Comparison of ENCODE assay signal across 10 cellular contexts in the genomic region with DNA sequence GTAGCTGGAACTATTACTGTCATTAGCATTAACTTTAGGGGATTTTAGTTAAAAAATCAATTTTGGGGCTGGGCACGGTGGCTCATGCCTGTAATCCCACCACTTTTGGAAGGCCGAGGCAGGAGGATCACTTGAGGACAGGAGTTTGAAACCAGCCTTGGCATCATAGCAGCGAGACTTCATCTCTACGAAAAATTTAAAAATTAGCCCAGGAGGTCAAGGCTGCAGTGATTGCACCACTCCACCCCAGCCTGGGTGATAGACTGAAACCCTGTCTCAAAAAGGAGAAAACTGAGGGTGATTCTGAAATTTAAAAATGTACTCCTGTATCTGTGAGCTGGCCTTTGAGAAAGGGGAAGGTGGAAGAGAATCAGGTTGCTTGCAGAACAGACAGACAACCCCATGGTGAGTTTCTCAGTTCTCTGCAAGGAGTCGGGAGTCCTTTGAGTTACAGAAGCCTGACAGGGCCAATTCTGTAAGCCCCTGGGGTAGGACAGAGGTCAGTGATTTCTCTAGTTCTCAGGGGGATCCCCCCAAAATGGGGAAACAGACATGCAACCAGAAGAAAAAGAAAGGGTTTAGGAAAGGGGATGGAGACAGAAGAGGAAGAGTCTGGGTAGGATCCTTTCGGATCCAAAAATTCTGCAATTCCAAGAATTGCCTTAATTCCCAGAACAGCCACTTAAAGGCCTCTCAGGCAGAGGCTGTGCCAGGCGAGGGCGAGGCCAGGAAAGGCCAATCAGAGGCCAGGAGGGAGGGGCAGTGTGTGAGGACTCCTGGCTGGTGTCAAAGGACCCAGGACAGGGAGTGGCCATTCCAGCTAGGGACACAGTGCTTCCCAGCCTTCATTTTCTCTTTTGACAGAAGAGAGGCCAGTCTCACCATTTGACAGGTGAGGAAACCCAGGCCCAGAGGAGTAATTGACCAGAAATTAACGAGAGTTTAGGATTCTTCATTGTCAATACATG. TPM values are rescaled to one million over a fixed set of nuclear protein-coding genes. Genes with fewer than 3 reads are reported as not detected.
A peak's percentile ranks its signal among the peaks of the same experiment; 100 is the strongest.
DNase-seq lines count a peak whose midpoint lies in the region; ATAC-seq and TF ChIP-seq lines count a peak whose summit lies in the region.
"Had no signal": no experiment of that assay in that cellular context is flagged by ENCODE, and none has a peak within 500 bp of the region (broad histone marks: within the 10 kb centered on the region; RNA-seq: fewer than 3 reads in every experiment).

No MANE protein-coding gene starts in this region.

- H3K36me3 Mint-ChIP-seq in nephron progenitor cell (ENCODE audit: low read depth): no peaks in the 10 kb centered on the region
- no peaks in the 10 kb centered on the region for H3K36me3 Mint-ChIP-seq in activated CD8-positive, alpha-beta T cell treated with anti-CD3 and anti-CD28 coated beads, Interleukin-2, amount 10 ng/mL, durations not matched to agents 7 days and 5 days (ENCODE audit: low read depth)
- H3K36me3 Mint-ChIP-seq in activated T-cell treated with anti-CD3 and anti-CD28 coated beads, Interleukin-2, amount 50 U/mL, for 72 hours (ENCODE audit: insufficient read depth in 2 of 2): no peaks in the 10 kb centered on the region

- CTCF ChIA-PET in activated CD8-positive, alpha-beta T cell treated with anti-CD3 and anti-CD28 coated beads, Interleukin-2, amount 10 ng/mL, durations not matched to agents 7 days and 5 days (lab: Charles Lee): no interaction called here

- no peaks in the 10 kb centered on the region for H3K9me3 ChIP-seq in esophagus squamous epithelium

- peak in 1 of 4 donors; percentile 21 for TF ChIP-seq POLR2A in esophagus squamous epithelium (IDR thresholded peaks at IDR 0.05)

- no peaks in the 10 kb centered on the region for H3K9me3 Mint-ChIP-seq in nephron progenitor cell
- H3K9me3 Mint-ChIP-seq in activated CD8-positive, alpha-beta T cell treated with anti-CD3 and anti-CD28 coated beads, Interleukin-2, amount 10 ng/mL, durations not matched to agents 7 days and 5 days (ENCODE audit: insufficient read depth): no peaks in the 10 kb centered on the region
- no peaks in the 10 kb centered on the region for H3K9me3 Mint-ChIP-seq in activated T-cell treated with anti-CD3 and anti-CD28 coated beads, Interleukin-2, amount 50 U/mL, for 72 hours

- H3K4me1 Mint-ChIP-seq in nephron progenitor cell: peaks cover 12% of the 10 kb centered on the region
- peaks cover 15% of the 10 kb centered on the region for H3K4me1 Mint-ChIP-seq in activated CD8-positive, alpha-beta T cell treated with anti-CD3 and anti-CD28 coated beads, Interleukin-2, amount 10 ng/mL, durations not matched to agents 7 days and 5 days (ENCODE audit: low read depth)
- peaks cover 25% of the 10 kb centered on the region for H3K4me1 Mint-ChIP-seq in activated T-cell treated with anti-CD3 and anti-CD28 coated beads, Interleukin-2, amount 50 U/mL, for 72 hours (ENCODE audit: low read depth)

- peak overlapping the region; percentile 39 to 82 (median 73) for H3K27ac ChIP-seq in esophagus squamous epithelium

- no peak overlapping the region for H3K4me3 Mint-ChIP-seq in nephron progenitor cell
- no peak overlapping the region for H3K4me3 Mint-ChIP-seq in activated CD8-positive, alpha-beta T cell treated with anti-CD3 and anti-CD28 coated beads, Interleukin-2, amount 10 ng/mL, durations not matched to agents 7 days and 5 days
- H3K4me3 Mint-ChIP-seq in activated T-cell treated with anti-CD3 and anti-CD28 coated beads, Interleukin-2, amount 50 U/mL, for 72 hours: no peak overlapping the region

- ATAC-seq in activated CD8-positive, alpha-beta T cell treated with anti-CD3 and anti-CD28 coated beads, Interleukin-2, amount 10 ng/mL, durations not matched to agents 7 days and 5 days: no peak
- ATAC-seq in activated T-cell treated with anti-CD3 and anti-CD28 coated beads, Interleukin-2, amount 50 U/mL, for 72 hours (replicated peaks in 1 of 2): no peak

- no peak overlapping the region for H3K4me3 ChIP-seq in LNCaP clone FGC (ENCODE audit: low read depth, low read length)
- H3K4me3 ChIP-seq in esophagus squamous epithelium: no peak overlapping the region

- POLR2A ChIA-PET in activated CD8-positive, alpha-beta T cell treated with anti-CD3 and anti-CD28 coated beads, Interleukin-2, amount 10 ng/mL, durations not matched to agents 7 days and 5 days (lab: Charles Lee): no interaction called here

- peak overlapping the region; percentile 98 for H3K27ac Mint-ChIP-seq in nephron progenitor cell
- no peak overlapping the region for H3K27ac Mint-ChIP-seq in activated CD8-positive, alpha-beta T cell treated with anti-CD3 and anti-CD28 coated beads, Interleukin-2, amount 10 ng/mL, durations not matched to agents 7 days and 5 days
- H3K27ac Mint-ChIP-seq in activated T-cell treated with anti-CD3 and anti-CD28 coated beads, Interleukin-2, amount 50 U/mL, for 72 hours: no peak overlapping the region

- DNase-seq in AG08395 (ENCODE audit: low spot score) (peak; percentile 51), LNCaP clone FGC (ENCODE audit: low read depth) (peak; percentile 51), esophagus squamous epithelium (lab: John Stamatoyannopoulos, UW) (no peak), nephron progenitor cell (peak; percentile 46), NCI-H2107 treated with DMSO at 0.1 percent for 48 hours (lab: John Stamatoyannopoulos, UW; ENCODE audit: unreplicated experiment) (no peak), T-helper 2 cell (no peak)
- DNase-seq in activated CD8-positive, alpha-beta T cell treated with anti-CD3 and anti-CD28 coated beads, Interleukin-2, amount 10 ng/mL, durations not matched to agents 7 days and 5 days: no peak
- DNase-seq in activated T-cell treated with anti-CD3 and anti-CD28 coated beads, Interleukin-2, amount 50 U/mL, for 72 hours: no peak
- DNase-seq: effector CD8-positive, alpha-beta T cell; NK-92 treated with Interleukin-12 subunit alpha and Interleukin-12 subunit beta, amount 100 ng/mL, for 24 hours had no signal

- no peaks in the 10 kb centered on the region for H3K27me3 ChIP-seq in esophagus squamous epithelium

- H3K4me1 ChIP-seq in esophagus squamous epithelium: peaks cover 20 to 56% (median 35%) of the 10 kb centered on the region in 3 donors

- TF ChIP-seq CTCF in LNCaP clone FGC (IDR thresholded peaks at IDR 0.05; ENCODE audit: control insufficient read depth, extremely low read depth, insufficient read depth) (no peak), esophagus squamous epithelium (IDR thresholded peaks at IDR 0.05) (no peak), nephron progenitor cell (IDR thresholded peaks at IDR 0.05) (no peak)

- 57 to 64% methylated on average over 9 of the region's 9 CpGs for WGBS in esophagus squamous epithelium, 2 donors

- H3K27me3 Mint-ChIP-seq in nephron progenitor cell (ENCODE audit: low read depth, poor library complexity): peaks cover 10% of the 10 kb centered on the region
- no peaks in the 10 kb centered on the region for H3K27me3 Mint-ChIP-seq in activated CD8-positive, alpha-beta T cell treated with anti-CD3 and anti-CD28 coated beads, Interleukin-2, amount 10 ng/mL, durations not matched to agents 7 days and 5 days (ENCODE audit: low read depth)
- no peaks in the 10 kb centered on the region for H3K27me3 Mint-ChIP-seq in activated T-cell treated with anti-CD3 and anti-CD28 coated beads, Interleukin-2, amount 50 U/mL, for 72 hours (ENCODE audit: low read depth)

- peaks cover 0 to 13% (median 0%) of the 10 kb centered on the region in 3 donors for H3K36me3 ChIP-seq in esophagus squamous epithelium

- intact Hi-C loops in esophagus squamous epithelium (cut with DNase I): no loop called here

RNA-seq across cellular contexts. Expression of a gene that starts 6.7 kb away (rescaled TPM):
- total RNA-seq in esophagus squamous epithelium: 10 to 100 TPM in 3 of 4 donors, 1 to 10 TPM in 1; 5.2 to 21.4 (median 15.0) TPM
- not detected for total RNA-seq in activated CD8-positive, alpha-beta T cell treated with anti-CD3 and anti-CD28 coated beads, Interleukin-2, amount 10 ng/mL, durations not matched to agents 7 days and 5 days
- total RNA-seq in activated T-cell treated with anti-CD3 and anti-CD28 coated beads, Interleukin-2, amount 50 U/mL, for 72 hours: not detected

RNA-seq across cellular contexts. Expression of a gene that starts 21.7 kb away (rescaled TPM):
- 10 to 100 TPM; 11.0 to 31.3 (median 13.1) TPM for total RNA-seq in esophagus squamous epithelium
- total RNA-seq in activated CD8-positive, alpha-beta T cell treated with anti-CD3 and anti-CD28 coated beads, Interleukin-2, amount 10 ng/mL, durations not matched to agents 7 days and 5 days: 10 to 100 TPM; 42.2 to 49.1 TPM
- total RNA-seq in activated T-cell treated with anti-CD3 and anti-CD28 coated beads, Interleukin-2, amount 50 U/mL, for 72 hours: 10 to 100 TPM; 42.4 to 60.0 TPM

RNA-seq across cellular contexts. Expression of a gene that starts 25.4 kb away (rescaled TPM):
- total RNA-seq in esophagus squamous epithelium: not detected
- not detected for total RNA-seq in activated CD8-positive, alpha-beta T cell treated with anti-CD3 and anti-CD28 coated beads, Interleukin-2, amount 10 ng/mL, durations not matched to agents 7 days and 5 days
- total RNA-seq in activated T-cell treated with anti-CD3 and anti-CD28 coated beads, Interleukin-2, amount 50 U/mL, for 72 hours: not detected

RNA-seq across cellular contexts. Expression of a gene that starts 37.6 kb away (rescaled TPM):
- 1 to 10 TPM in 2 of 4 donors, under 1 TPM in 2; 0.49 to 2.1 (median 0.98) TPM for total RNA-seq in esophagus squamous epithelium
- total RNA-seq in activated CD8-positive, alpha-beta T cell treated with anti-CD3 and anti-CD28 coated beads, Interleukin-2, amount 10 ng/mL, durations not matched to agents 7 days and 5 days: 10 to 100 TPM; 32.2 to 33.2 TPM
- total RNA-seq in activated T-cell treated with anti-CD3 and anti-CD28 coated beads, Interleukin-2, amount 50 U/mL, for 72 hours: 1 to 10 TPM; 2.7 to 3.2 TPM

RNA-seq across cellular contexts. Expression of a gene that starts 40.2 kb away (rescaled TPM):
- total RNA-seq in esophagus squamous epithelium: 10 to 100 TPM; 12.2 to 40.2 (median 19.0) TPM
- 10 to 100 TPM; 52.2 to 53.7 TPM for total RNA-seq in activated CD8-positive, alpha-beta T cell treated with anti-CD3 and anti-CD28 coated beads, Interleukin-2, amount 10 ng/mL, durations not matched to agents 7 days and 5 days
- 10 to 100 TPM; 22.4 to 30.1 TPM for total RNA-seq in activated T-cell treated with anti-CD3 and anti-CD28 coated beads, Interleukin-2, amount 50 U/mL, for 72 hours

Comparison
In these comparisons a context has a peak if more than half of its experiments do, and no peak if none do; other contexts are left out.
1. DNase-seq: peak in AG08395 (single experiment), LNCaP clone FGC (single experiment) and nephron progenitor cell (single experiment); none in esophagus squamous epithelium (single experiment), NCI-H2107 treated with DMSO at 0.1 percent for 48 hours (single experiment), activated CD8-positive, alpha-beta T cell treated with anti-CD3 and anti-CD28 coated beads, Interleukin-2, amount 10 ng/mL, durations not matched to agents 7 days and 5 days (single experiment), activated T-cell treated with anti-CD3 and anti-CD28 coated beads, Interleukin-2, amount 50 U/mL, for 72 hours (0 of 2) and T-helper 2 cell (0 of 5).
2. RNA of a gene that starts 6.7 kb away (total RNA-seq): 5.2 to 21.4 TPM in esophagus squamous epithelium; not detected in activated CD8-positive, alpha-beta T cell treated with anti-CD3 and anti-CD28 coated beads, Interleukin-2, amount 10 ng/mL, durations not matched to agents 7 days and 5 days and not detected in activated T-cell treated with anti-CD3 and anti-CD28 coated beads, Interleukin-2, amount 50 U/mL, for 72 hours; every median in the first group is over 4 times any median in the second.